ENCODE assay signal across 8 cellular contexts in genomic region chr17:73311781-73312641, GRCh38.
A peak's percentile ranks its signal among the peaks of the same experiment; 100 is the strongest.
DNase-seq lines count a peak whose midpoint lies in the region; ATAC-seq and TF ChIP-seq lines count a peak whose summit lies in the region.

A gene with protein sequence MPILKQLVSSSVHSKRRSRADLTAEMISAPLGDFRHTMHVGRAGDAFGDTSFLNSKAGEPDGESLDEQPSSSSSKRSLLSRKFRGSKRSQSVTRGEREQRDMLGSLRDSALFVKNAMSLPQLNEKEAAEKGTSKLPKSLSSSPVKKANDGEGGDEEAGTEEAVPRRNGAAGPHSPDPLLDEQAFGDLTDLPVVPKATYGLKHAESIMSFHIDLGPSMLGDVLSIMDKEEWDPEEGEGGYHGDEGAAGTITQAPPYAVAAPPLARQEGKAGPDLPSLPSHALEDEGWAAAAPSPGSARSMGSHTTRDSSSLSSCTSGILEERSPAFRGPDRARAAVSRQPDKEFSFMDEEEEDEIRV (minus strand): TSS chr17:73312001. CDS start chr17:73286500, 25,501 bp downstream.

- peak within 1 kb of the TSS; percentile 97 to 100 (median 99) for H3K27ac Mint-ChIP-seq in nephron

- H3K4me1 ChIP-seq in DND-41 (ENCODE audit: insufficient read depth, low read length) (peaks cover 18% of the 10 kb centered on the region), KMS-11 (ENCODE audit: low read depth, poor library complexity, severe bottlenecking) (peaks cover 22% of the 10 kb centered on the region), RWPE2 (ENCODE audit: insufficient read depth, poor library complexity, severe bottlenecking) (peaks cover 32% of the 10 kb centered on the region)

- peaks cover 39% of the 10 kb centered on the region for H3K27me3 ChIP-seq in DND-41 (ENCODE audit: insufficient read depth, low read length, poor library complexity)
- H3K27me3 ChIP-seq in KMS-11 (ENCODE audit: insufficient read depth, low read depth), result no peaks in the 10 kb centered on the region
- H3K27me3 ChIP-seq in RWPE2 (ENCODE audit: insufficient read depth, poor library complexity, severe bottlenecking), result no peaks in the 10 kb centered on the region

- H3K4me3 Mint-ChIP-seq in nephron, result peak within 1 kb of the TSS; percentile 95 to 99 (median 98)

- H3K27ac ChIP-seq in DND-41 (ENCODE audit: low read length) (peak within 1 kb of the TSS; percentile 40; the same call in 1 of the 2 replicates), KMS-11 (peak within 1 kb of the TSS; percentile 52), RWPE2 (ENCODE audit: poor library complexity, severe bottlenecking) (peak within 1 kb of the TSS; percentile 87)

- no peaks in the 10 kb centered on the region for H4K20me1 ChIP-seq in DND-41 (ENCODE audit: insufficient read depth, low read length)
- no peaks in the 10 kb centered on the region for H4K20me1 ChIP-seq in KMS-11 (ENCODE audit: insufficient read depth)

- H3K4me1 Mint-ChIP-seq in nephron, result peaks cover 35% of the 10 kb centered on the region

- peak; percentile 79 for DNase-seq in DND-41
- DNase-seq in RWPE2 (ENCODE audit: low spot score), result peak; percentile 96
- DNase-seq in activated gamma-delta T cell treated with Interleukin-2 at 50 U/mL for 16 hours, result peak; percentile 70
- DNase-seq in fibroblast of the conjunctiva (ENCODE audit: low read depth), result peak; percentile 91
- DNase-seq in stimulated activated naive CD8-positive, alpha-beta T cell treated with anti-CD3 and anti-CD28 coated beads, Interleukin-15, Interleukin-2, amounts not matched to agents 100 U/mL and 50 U/mL, for 24 hours, result peak; percentile 90

- H3K9me3 ChIP-seq in DND-41 (ENCODE audit: insufficient read depth, low read length, severe bottlenecking) (no peaks in the 10 kb centered on the region), RWPE2 (ENCODE audit: severe bottlenecking) (no peaks in the 10 kb centered on the region)

- peak within 1 kb of the TSS; percentile 73 for H2AFZ ChIP-seq in DND-41 (ENCODE audit: low read depth, low read length)
- peak within 1 kb of the TSS; percentile 71 for H2AFZ ChIP-seq in KMS-11 (ENCODE audit: low read depth)

- H3K79me2 ChIP-seq in DND-41 (ENCODE audit: insufficient read depth, low read length) (no peaks in the 10 kb centered on the region), KMS-11 (ENCODE audit: insufficient read depth, low read depth) (no peaks in the 10 kb centered on the region; the same call in 1 of the 2 replicates)

- H3K9ac ChIP-seq in DND-41 (ENCODE audit: low read depth, low read length), result peak within 1 kb of the TSS; percentile 73
- peak within 1 kb of the TSS; percentile 81 for H3K9ac ChIP-seq in KMS-11

- H3K4me2 ChIP-seq in DND-41 (ENCODE audit: insufficient read depth, low read length) (peak within 1 kb of the TSS; percentile 87), KMS-11 (peak within 1 kb of the TSS; percentile 92)

- no peak for TF ChIP-seq CTCF in DND-41 (IDR thresholded peaks at IDR 0.05; ENCODE audit: borderline replicate concordance, extremely low read depth, low read length, poor library complexity, severe bottlenecking)
- no peak for TF ChIP-seq CTCF in KMS-11 (conservative IDR thresholded peaks at IDR 0.05; ENCODE audit: low read depth, low read length)
- TF ChIP-seq CTCF in RWPE2 (IDR thresholded peaks at IDR 0.05; ENCODE audit: poor library complexity, severe bottlenecking), result no peak
- no peak for TF ChIP-seq CTCF in nephron (IDR thresholded peaks at IDR 0.05; ENCODE audit: unreplicated experiment in 3 of 3)

- H3K4me3 ChIP-seq in DND-41 (ENCODE audit: low read depth in 1 of 2, low read length in 2 of 2) (peak within 1 kb of the TSS; percentile 38 to 63), KMS-11 (IDR thresholded peaks at IDR 0.05; ENCODE audit: insufficient read depth, low read depth, low read length) (no peak within 1 kb of the TSS), RWPE2 (ENCODE audit: severe bottlenecking) (peak within 1 kb of the TSS; percentile 79)

- peaks cover 6% of the 10 kb centered on the region for H3K36me3 Mint-ChIP-seq in nephron (ENCODE audit: low read depth)

- H3K36me3 ChIP-seq in DND-41 (ENCODE audit: insufficient read depth, low read length) (no peaks in the 10 kb centered on the region; the same call in 1 of the 2 replicates), KMS-11 (ENCODE audit: insufficient read depth) (no peaks in the 10 kb centered on the region), RWPE2 (ENCODE audit: low read depth) (no peaks in the 10 kb centered on the region)

- H3K9me3 Mint-ChIP-seq in nephron, result no peaks in the 10 kb centered on the region

- ATAC-seq in DND-41 (ENCODE audit: insufficient read depth, low read depth) (peak; percentile 93), GM21737 (IDR thresholded peaks at IDR 0.05; ENCODE audit: unreplicated experiment) (peak; percentile 83), RWPE2 (ENCODE audit: low read depth) (peak; percentile 79)
- peak; percentile 95 for ATAC-seq in stimulated activated naive CD8-positive, alpha-beta T cell treated with anti-CD3 and anti-CD28 coated beads, Interleukin-15, Interleukin-2, amounts not matched to agents 100 U/mL and 50 U/mL, for 24 hours

- peaks cover 9% of the 10 kb centered on the region for H3K27me3 Mint-ChIP-seq in nephron (ENCODE audit: low read depth)
